2 cellular contexts compared by ENCODE assay signal in genomic region chr7:43737467-43738127, GRCh38.
TF ChIP-seq lines count a peak whose summit lies in the region.

No MANE protein-coding gene starts in this region.

TF ChIP-seq in HepG2, 621 proteins besides CTCF, POLR2A, EP300 and RAD21:
- TF ChIP-seq RFX3 (CRISPR knock-in tag; IDR thresholded peaks at IDR 0.05) (no peak), ZNF263 (CRISPR knock-in tag; IDR thresholded peaks at IDR 0.05) (peak; percentile 52)

TF ChIP-seq in H1, 55 proteins besides CTCF, POLR2A, EP300 and RAD21:
- TF ChIP-seq USF2 (IDR thresholded peaks at IDR 0.05; ENCODE audit: low read length), result no peak
- no peak for TF ChIP-seq NRF1 (IDR thresholded peaks at IDR 0.05; ENCODE audit: low read depth, low read length)
- TF ChIP-seq MAFK (IDR thresholded peaks at IDR 0.05; ENCODE audit: low read depth, low read length), result no peak
- no peak for TF ChIP-seq RXRA (IDR thresholded peaks at IDR 0.05; ENCODE audit: insufficient read depth, low read depth, low read length)
- TF ChIP-seq SRF (IDR thresholded peaks at IDR 0.05; ENCODE audit: low read depth, low read length), result no peak
TF ChIP-seq in H1: peak in this region for 0.
